Comparison of ENCODE assay signal across 17 cellular contexts in the genomic region with DNA sequence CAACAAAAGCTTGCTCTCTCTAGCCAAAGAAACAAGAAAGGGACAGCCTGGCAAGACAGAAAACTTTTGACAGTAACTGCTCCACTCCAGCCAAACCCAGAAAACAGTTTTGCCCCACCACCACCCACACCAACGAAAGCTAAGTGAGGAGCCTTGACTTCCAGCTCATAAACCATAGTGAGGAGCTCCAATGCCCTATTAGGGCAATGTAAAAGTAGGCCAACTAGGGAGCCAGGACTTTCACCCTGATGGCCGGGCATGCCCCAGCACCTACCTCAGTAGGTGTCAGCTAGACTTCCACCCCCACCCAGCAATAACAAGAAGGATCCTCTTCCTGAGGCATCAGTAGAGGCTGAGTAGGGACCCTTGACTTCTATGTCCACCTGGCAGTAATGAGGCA. TPM values are rescaled to one million over a fixed set of nuclear protein-coding genes. Genes with fewer than 3 reads are reported as not detected.
DNase-seq lines count a peak whose midpoint lies in the region; ATAC-seq and TF ChIP-seq lines count a peak whose summit lies in the region.
"Had no signal": no experiment of that assay in that cellular context is flagged by ENCODE, and none has a peak within 500 bp of the region (broad histone marks: within the 10 kb centered on the region; RNA-seq: fewer than 3 reads in every experiment).

No MANE protein-coding gene starts in this region.

- peaks cover 98% of the 10 kb centered on the region for H3K4me1 ChIP-seq in DOHH2 (ENCODE audit: control insufficient read depth, low read length)
- peaks cover 31% of the 10 kb centered on the region for H3K4me1 ChIP-seq in foreskin keratinocyte

- peaks cover 93% of the 10 kb centered on the region for H3K36me3 ChIP-seq in DOHH2 (ENCODE audit: control insufficient read depth, low read length)
- H3K36me3 ChIP-seq: thoracic aorta had no signal

- H3K27ac ChIP-seq in DOHH2 (ENCODE audit: low read depth, low read length): peak overlapping the region; percentile 56
- peak overlapping the region; percentile 4 for H3K27ac ChIP-seq in foreskin keratinocyte
- H3K27ac ChIP-seq: thoracic aorta had no signal

- peak overlapping the region; percentile 37 for H3K4me2 ChIP-seq in DOHH2 (ENCODE audit: low read length)

- H3K27me3 ChIP-seq in DOHH2 (ENCODE audit: control insufficient read depth, low read length) (no peaks in the 10 kb centered on the region), foreskin keratinocyte (no peaks in the 10 kb centered on the region)

- no peak for ATAC-seq in foreskin keratinocyte
- no peak for ATAC-seq in HG03460 (IDR thresholded peaks at IDR 0.05; ENCODE audit: unreplicated experiment)
- no peak for ATAC-seq in GM18498 (IDR thresholded peaks at IDR 0.05; ENCODE audit: unreplicated experiment)
- ATAC-seq in HG03039 (IDR thresholded peaks at IDR 0.05; ENCODE audit: unreplicated experiment): no peak
- ATAC-seq: activated CD8-positive, alpha-beta memory T cell treated with anti-CD3 and anti-CD28 coated beads, Interleukin-2, amount 10 ng/mL, durations not matched to agents 7 days and 5 days; Panc1 had no signal

- TF ChIP-seq CTCF in DOHH2 (IDR thresholded peaks at IDR 0.05; ENCODE audit: low read depth, low read length, poor library complexity, severe bottlenecking) (no peak), foreskin keratinocyte (conservative IDR thresholded peaks at IDR 0.05) (no peak), nephron (IDR thresholded peaks at IDR 0.05; ENCODE audit: unreplicated experiment in 3 of 3) (no peak)

- H3K36me3 Mint-ChIP-seq in IgD-negative memory B cell (peaks cover 2% of the 10 kb centered on the region), nephron (ENCODE audit: low read depth) (peaks cover 25% of the 10 kb centered on the region)

- H3F3A ChIP-seq in DOHH2 (ENCODE audit: control insufficient read depth, insufficient read depth): peaks cover 69% of the 10 kb centered on the region

- peaks cover 22 to 45% (median 29%) of the 10 kb centered on the region in 3 donors for H3K4me1 Mint-ChIP-seq in IgD-negative memory B cell
- H3K4me1 Mint-ChIP-seq in nephron: peaks cover 22% of the 10 kb centered on the region

- H4K20me1 ChIP-seq in DOHH2 (ENCODE audit: control insufficient read depth, insufficient read depth, low read depth, low read length): peaks cover 7% of the 10 kb centered on the region

- H3K9me3 Mint-ChIP-seq in IgD-negative memory B cell (no peaks in the 10 kb centered on the region), nephron (no peaks in the 10 kb centered on the region)

- no peaks in the 10 kb centered on the region for H3K9me2 ChIP-seq in DOHH2 (replicated peaks; ENCODE audit: control insufficient read depth, low read length)

- H3K27ac Mint-ChIP-seq in IgD-negative memory B cell (peak overlapping the region in 2 of 3 donors; percentile 7 to 71), nephron (peak overlapping the region; percentile 59 to 71 (median 69))

- no peak for DNase-seq in foreskin keratinocyte
- DNase-seq in stimulated activated CD4-positive, alpha-beta T cell treated with anti-CD3 and anti-CD28 coated beads, Interleukin-1b, Interleukin-23, amount 100 ng/mL, for 48 hours: no peak
- DNase-seq: activated CD8-positive, alpha-beta memory T cell treated with anti-CD3 and anti-CD28 coated beads, Interleukin-2, amount 10 ng/mL, durations not matched to agents 7 days and 5 days; AML-193; effector CD8-positive, alpha-beta T cell; H7; kidney glomerular epithelial cell; NCI-H2107; NCI-H748 treated with DMSO at 0.1 percent for 48 hours had no signal

- peak overlapping the region; percentile 23 for H3K4me3 ChIP-seq in DOHH2 (ENCODE audit: low read length)
- H3K4me3 ChIP-seq: thoracic aorta had no signal

- H3K4me3 Mint-ChIP-seq in IgD-negative memory B cell (no peak overlapping the region), nephron (no peak overlapping the region)
- H3K4me3 Mint-ChIP-seq: activated CD8-positive, alpha-beta memory T cell treated with anti-CD3 and anti-CD28 coated beads, Interleukin-2, amount 10 ng/mL, durations not matched to agents 7 days and 5 days had no signal

- H3K27me3 Mint-ChIP-seq in IgD-negative memory B cell (no peaks in the 10 kb centered on the region), nephron (ENCODE audit: low read depth) (no peaks in the 10 kb centered on the region)
- H3K27me3 Mint-ChIP-seq: activated CD8-positive, alpha-beta memory T cell treated with anti-CD3 and anti-CD28 coated beads, Interleukin-2, amount 10 ng/mL, durations not matched to agents 7 days and 5 days had no signal

- no peaks in the 10 kb centered on the region for H3K9me3 ChIP-seq in DOHH2 (ENCODE audit: control insufficient read depth, insufficient read depth, low read length)
- H3K9me3 ChIP-seq: thoracic aorta had no signal

- peaks cover 100% of the 10 kb centered on the region for H3K79me2 ChIP-seq in DOHH2 (ENCODE audit: control insufficient read depth, low read length)

RNA-seq across cellular contexts. Expression of gene PELI1, which starts 35.4 kb away (rescaled TPM):
- polyA plus RNA-seq in IgD-negative memory B cell (23.9 TPM), foreskin keratinocyte (5.7 and 8.7 TPM in 2 replicates)
- total RNA-seq in foreskin keratinocyte: 19.2 and 26.0 TPM in 2 replicates
